ENCODE assay signal across 1 cellular context in the genomic region with DNA sequence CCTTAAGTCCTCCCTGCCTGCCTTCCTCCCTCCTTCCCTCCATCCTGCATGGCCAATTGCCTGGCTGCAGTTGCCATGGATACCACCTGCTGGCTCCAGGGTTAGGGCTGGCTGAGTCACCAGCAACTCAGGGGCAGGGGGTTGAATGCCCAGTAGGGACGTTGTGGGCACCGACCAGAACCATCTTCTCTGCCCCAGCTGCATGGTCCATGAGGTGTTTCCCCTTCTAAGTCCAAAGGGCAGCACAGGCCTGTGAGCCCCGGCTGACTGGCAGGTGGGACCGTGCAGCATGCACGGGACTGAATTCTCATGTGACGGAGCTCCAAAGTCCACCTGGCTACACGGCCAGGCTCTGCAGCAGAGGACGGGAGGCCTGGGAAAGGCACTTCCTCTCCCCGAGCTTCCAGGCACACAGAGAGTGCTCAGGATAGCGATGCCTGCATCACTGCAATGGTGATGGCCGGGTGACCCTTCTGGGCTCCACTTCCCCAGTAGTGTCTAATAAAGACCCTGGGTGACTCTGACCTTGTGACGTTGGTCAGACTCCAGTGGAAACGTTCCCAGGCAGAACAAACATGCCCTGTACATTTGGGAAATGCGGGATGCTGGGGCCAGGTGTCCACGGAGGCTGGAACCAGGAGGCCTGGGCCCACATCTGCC.
TF ChIP-seq lines count a peak whose summit lies in the region.

No MANE protein-coding gene starts in this region.

TF ChIP-seq in HepG2, 621 proteins besides CTCF, POLR2A, EP300 and RAD21 (continued from another document and continues in another):
- TF ChIP-seq, protein P1, sequence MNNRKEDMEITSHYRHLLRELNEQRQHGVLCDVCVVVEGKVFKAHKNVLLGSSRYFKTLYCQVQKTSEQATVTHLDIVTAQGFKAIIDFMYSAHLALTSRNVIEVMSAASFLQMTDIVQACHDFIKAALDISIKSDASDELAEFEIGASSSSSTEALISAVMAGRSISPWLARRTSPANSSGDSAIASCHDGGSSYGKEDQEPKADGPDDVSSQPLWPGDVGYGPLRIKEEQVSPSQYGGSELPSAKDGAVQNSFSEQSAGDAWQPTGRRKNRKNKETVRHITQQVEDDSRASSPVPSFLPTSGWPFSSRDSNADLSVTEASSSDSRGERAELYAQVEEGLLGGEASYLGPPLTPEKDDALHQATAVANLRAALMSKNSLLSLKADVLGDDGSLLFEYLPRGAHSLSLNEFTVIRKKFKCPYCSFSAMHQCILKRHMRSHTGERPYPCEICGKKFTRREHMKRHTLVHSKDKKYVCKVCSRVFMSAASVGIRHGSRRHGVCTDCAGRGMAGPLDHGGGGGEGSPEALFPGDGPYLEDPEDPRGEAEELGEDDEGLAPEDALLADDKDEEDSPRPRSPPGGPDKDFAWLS (CRISPR knock-in tag; IDR thresholded peaks at IDR 0.05; ENCODE audit: borderline replicate concordance) = no peak
- TF ChIP-seq SAFB2 (CRISPR knock-in tag; IDR thresholded peaks at IDR 0.05; ENCODE audit: borderline replicate concordance, low read depth) (no peak), ZNF260 (CRISPR knock-in tag; IDR thresholded peaks at IDR 0.05; ENCODE audit: borderline replicate concordance, low read depth) (no peak), ZNF609 (CRISPR knock-in tag; IDR thresholded peaks at IDR 0.05; ENCODE audit: borderline replicate concordance) (peak; percentile 87), DRAP1 (CRISPR knock-in tag; IDR thresholded peaks at IDR 0.05) (peak; percentile 50; the same call in 1 of the 2 replicates), DZIP1 (CRISPR knock-in tag; IDR thresholded peaks at IDR 0.05) (no peak; the same call in 1 of the 2 replicates), XRCC5 (optimal IDR thresholded peaks at IDR 0.05; ENCODE audit: low read length) (peak; percentile 92), ZNF740 (CRISPR knock-in tag; IDR thresholded peaks at IDR 0.05) (peak; percentile 76; the same call in 1 of the 2 replicates), ZBTB8A (CRISPR knock-in tag; IDR thresholded peaks at IDR 0.05; ENCODE audit: borderline replicate concordance, low read depth) (peak; percentile 93; the same call in 1 of the 2 replicates), SRSF9 (IDR thresholded peaks at IDR 0.05; ENCODE audit: borderline replicate concordance, insufficient read depth, low read depth, low read length, poor library complexity, severe bottlenecking) (no peak), CBX1 (IDR thresholded peaks at IDR 0.05; ENCODE audit: low read depth) (no peak), ZNF431 (CRISPR knock-in tag; IDR thresholded peaks at IDR 0.05; ENCODE audit: borderline replicate concordance, low read depth) (peak; percentile 93), IKZF1 (IDR thresholded peaks at IDR 0.05) (no peak), ELF3 (CRISPR knock-in tag; IDR thresholded peaks at IDR 0.05) (peak; percentile 87), STAG1 (CRISPR knock-in tag; IDR thresholded peaks at IDR 0.05) (0 out of 2 replicates have a peak, but pooled peaks have one; percentile 19), ZNF576 (CRISPR knock-in tag; IDR thresholded peaks at IDR 0.05) (no peak), THAP7 (CRISPR knock-in tag; IDR thresholded peaks at IDR 0.05) (peak; percentile 88; the same call in 1 of the 2 replicates), POLR2AphosphoS5 (IDR thresholded peaks at IDR 0.05; ENCODE audit: low read depth, low read length) (no peak), REXO4 (CRISPR knock-in tag; IDR thresholded peaks at IDR 0.05; ENCODE audit: borderline replicate concordance) (peak; percentile 70; the same call in 1 of the 2 replicates), MAFG (CRISPR knock-in tag; IDR thresholded peaks at IDR 0.05) (no peak), ZEB1 (IDR thresholded peaks at IDR 0.05; ENCODE audit: insufficient replicate concordance, low read depth) (peak; percentile 82), PITX1 (CRISPR knock-in tag; IDR thresholded peaks at IDR 0.05) (peak; percentile 82), NCOA2 (CRISPR knock-in tag; IDR thresholded peaks at IDR 0.05) (peak; percentile 82), ATAD3A (CRISPR knock-in tag; IDR thresholded peaks at IDR 0.05) (no peak), FOXA1 (IDR thresholded peaks at IDR 0.05) (no peak), FOXA1 (CRISPR knock-in tag; IDR thresholded peaks at IDR 0.05) (peak; percentile 74), ZNF12 (CRISPR knock-in tag; IDR thresholded peaks at IDR 0.05) (peak; percentile 84), ZNF891 (CRISPR knock-in tag; IDR thresholded peaks at IDR 0.05) (peak; percentile 72; the same call in 1 of the 2 replicates)
- TF ChIP-seq, protein P2, sequence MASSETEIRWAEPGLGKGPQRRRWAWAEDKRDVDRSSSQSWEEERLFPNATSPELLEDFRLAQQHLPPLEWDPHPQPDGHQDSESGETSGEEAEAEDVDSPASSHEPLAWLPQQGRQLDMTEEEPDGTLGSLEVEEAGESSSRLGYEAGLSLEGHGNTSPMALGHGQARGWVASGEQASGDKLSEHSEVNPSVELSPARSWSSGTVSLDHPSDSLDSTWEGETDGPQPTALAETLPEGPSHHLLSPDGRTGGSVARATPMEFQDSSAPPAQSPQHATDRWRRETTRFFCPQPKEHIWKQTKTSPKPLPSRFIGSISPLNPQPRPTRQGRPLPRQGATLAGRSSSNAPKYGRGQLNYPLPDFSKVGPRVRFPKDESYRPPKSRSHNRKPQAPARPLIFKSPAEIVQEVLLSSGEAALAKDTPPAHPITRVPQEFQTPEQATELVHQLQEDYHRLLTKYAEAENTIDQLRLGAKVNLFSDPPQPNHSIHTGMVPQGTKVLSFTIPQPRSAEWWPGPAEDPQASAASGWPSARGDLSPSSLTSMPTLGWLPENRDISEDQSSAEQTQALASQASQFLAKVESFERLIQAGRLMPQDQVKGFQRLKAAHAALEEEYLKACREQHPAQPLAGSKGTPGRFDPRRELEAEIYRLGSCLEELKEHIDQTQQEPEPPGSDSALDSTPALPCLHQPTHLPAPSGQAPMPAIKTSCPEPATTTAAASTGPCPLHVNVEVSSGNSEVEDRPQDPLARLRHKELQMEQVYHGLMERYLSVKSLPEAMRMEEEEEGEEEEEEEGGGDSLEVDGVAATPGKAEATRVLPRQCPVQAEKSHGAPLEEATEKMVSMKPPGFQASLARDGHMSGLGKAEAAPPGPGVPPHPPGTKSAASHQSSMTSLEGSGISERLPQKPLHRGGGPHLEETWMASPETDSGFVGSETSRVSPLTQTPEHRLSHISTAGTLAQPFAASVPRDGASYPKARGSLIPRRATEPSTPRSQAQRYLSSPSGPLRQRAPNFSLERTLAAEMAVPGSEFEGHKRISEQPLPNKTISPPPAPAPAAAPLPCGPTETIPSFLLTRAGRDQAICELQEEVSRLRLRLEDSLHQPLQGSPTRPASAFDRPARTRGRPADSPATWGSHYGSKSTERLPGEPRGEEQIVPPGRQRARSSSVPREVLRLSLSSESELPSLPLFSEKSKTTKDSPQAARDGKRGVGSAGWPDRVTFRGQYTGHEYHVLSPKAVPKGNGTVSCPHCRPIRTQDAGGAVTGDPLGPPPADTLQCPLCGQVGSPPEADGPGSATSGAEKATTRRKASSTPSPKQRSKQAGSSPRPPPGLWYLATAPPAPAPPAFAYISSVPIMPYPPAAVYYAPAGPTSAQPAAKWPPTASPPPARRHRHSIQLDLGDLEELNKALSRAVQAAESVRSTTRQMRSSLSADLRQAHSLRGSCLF (CRISPR knock-in tag; IDR thresholded peaks at IDR 0.05; ENCODE audit: borderline replicate concordance) = no peak; the same call in 1 of the 2 replicates
- TF ChIP-seq, protein P3, sequence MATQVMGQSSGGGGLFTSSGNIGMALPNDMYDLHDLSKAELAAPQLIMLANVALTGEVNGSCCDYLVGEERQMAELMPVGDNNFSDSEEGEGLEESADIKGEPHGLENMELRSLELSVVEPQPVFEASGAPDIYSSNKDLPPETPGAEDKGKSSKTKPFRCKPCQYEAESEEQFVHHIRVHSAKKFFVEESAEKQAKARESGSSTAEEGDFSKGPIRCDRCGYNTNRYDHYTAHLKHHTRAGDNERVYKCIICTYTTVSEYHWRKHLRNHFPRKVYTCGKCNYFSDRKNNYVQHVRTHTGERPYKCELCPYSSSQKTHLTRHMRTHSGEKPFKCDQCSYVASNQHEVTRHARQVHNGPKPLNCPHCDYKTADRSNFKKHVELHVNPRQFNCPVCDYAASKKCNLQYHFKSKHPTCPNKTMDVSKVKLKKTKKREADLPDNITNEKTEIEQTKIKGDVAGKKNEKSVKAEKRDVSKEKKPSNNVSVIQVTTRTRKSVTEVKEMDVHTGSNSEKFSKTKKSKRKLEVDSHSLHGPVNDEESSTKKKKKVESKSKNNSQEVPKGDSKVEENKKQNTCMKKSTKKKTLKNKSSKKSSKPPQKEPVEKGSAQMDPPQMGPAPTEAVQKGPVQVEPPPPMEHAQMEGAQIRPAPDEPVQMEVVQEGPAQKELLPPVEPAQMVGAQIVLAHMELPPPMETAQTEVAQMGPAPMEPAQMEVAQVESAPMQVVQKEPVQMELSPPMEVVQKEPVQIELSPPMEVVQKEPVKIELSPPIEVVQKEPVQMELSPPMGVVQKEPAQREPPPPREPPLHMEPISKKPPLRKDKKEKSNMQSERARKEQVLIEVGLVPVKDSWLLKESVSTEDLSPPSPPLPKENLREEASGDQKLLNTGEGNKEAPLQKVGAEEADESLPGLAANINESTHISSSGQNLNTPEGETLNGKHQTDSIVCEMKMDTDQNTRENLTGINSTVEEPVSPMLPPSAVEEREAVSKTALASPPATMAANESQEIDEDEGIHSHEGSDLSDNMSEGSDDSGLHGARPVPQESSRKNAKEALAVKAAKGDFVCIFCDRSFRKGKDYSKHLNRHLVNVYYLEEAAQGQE (IDR thresholded peaks at IDR 0.05; ENCODE audit: borderline replicate concordance in 1 of 2, low read depth in 1 of 2, low read length in 2 of 2) = no peak
- TF ChIP-seq, protein P4, sequence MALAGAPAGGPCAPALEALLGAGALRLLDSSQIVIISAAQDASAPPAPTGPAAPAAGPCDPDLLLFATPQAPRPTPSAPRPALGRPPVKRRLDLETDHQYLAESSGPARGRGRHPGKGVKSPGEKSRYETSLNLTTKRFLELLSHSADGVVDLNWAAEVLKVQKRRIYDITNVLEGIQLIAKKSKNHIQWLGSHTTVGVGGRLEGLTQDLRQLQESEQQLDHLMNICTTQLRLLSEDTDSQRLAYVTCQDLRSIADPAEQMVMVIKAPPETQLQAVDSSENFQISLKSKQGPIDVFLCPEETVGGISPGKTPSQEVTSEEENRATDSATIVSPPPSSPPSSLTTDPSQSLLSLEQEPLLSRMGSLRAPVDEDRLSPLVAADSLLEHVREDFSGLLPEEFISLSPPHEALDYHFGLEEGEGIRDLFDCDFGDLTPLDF (CRISPR knock-in tag; IDR thresholded peaks at IDR 0.05) = peak; percentile 50; the same call in 1 of the 2 replicates
